In genomic region chr6:138339024-138339423, GRCh38 we compare ENCODE assay signal across 28 cellular contexts. TPM values are rescaled to one million over a fixed set of nuclear protein-coding genes. Genes with fewer than 3 reads are reported as not detected.
A peak's percentile ranks its signal among the peaks of the same experiment; 100 is the strongest.
DNase-seq lines count a peak whose midpoint lies in the region; ATAC-seq and TF ChIP-seq lines count a peak whose summit lies in the region.
"Had no signal": no experiment of that assay in that cellular context is flagged by ENCODE, and none has a peak within 500 bp of the region (broad histone marks: within the 10 kb centered on the region; RNA-seq: fewer than 3 reads in every experiment).

No MANE protein-coding gene starts in this region.

- CTCF ChIA-PET in WTC11 (lab: Charles Lee): interaction anchor here (1.1 to 1.2 kb wide), 3 partner anchors 49 to 63 kb away, joined by 3 read pairs; no protein-coding TSS in a partner anchor

- H3K4ac ChIP-seq in mesendoderm (ENCODE audit: low read depth, low read length): no peak overlapping the region

- no peak overlapping the region for H2BK15ac ChIP-seq in mesendoderm (replicated peaks; ENCODE audit: low read depth)

- peak overlapping the region; percentile 9; the same call in 1 of the 2 replicates for H3K27ac Mint-ChIP-seq in WTC11
- H3K27ac Mint-ChIP-seq: CD4-positive, alpha-beta T cell had no signal

- H3K56ac ChIP-seq in mesendoderm (ENCODE audit: low read length): no peak overlapping the region

- H3K27me3 ChIP-seq in foreskin keratinocyte: no peaks in the 10 kb centered on the region
- no peaks in the 10 kb centered on the region for H3K27me3 ChIP-seq in mesendoderm (ENCODE audit: insufficient read depth, low read length, poor library complexity)
- H3K27me3 ChIP-seq: BLaER1 had no signal

- H3K27ac ChIP-seq in foreskin keratinocyte (no peak overlapping the region), mesendoderm (ENCODE audit: low read depth, low read length) (no peak overlapping the region)
- H3K27ac ChIP-seq: BLaER1, SK-N-MC had no signal

- WGBS in mesendoderm (ENCODE audit: extremely low coverage, insufficient coverage, low lambda C conversion rate): no CpG with 5 or more reads among the region's 1 CpG

- ATAC-seq in WTC11 (peak; percentile 83), foreskin keratinocyte (peak; percentile 39), GM19035 (IDR thresholded peaks at IDR 0.05; ENCODE audit: unreplicated experiment) (no peak)
- ATAC-seq: HepG2 had no signal

- no peak overlapping the region for H2AK5ac ChIP-seq in mesendoderm (ENCODE audit: low read length)

- H2BK120ac ChIP-seq in mesendoderm (ENCODE audit: low read depth, low read length): no peak overlapping the region

- POLR2A ChIA-PET in WTC11 (lab: Charles Lee): no interaction called here

- peaks cover 19% of the 10 kb centered on the region for H3K4me1 Mint-ChIP-seq in WTC11

- no peak overlapping the region for H4K8ac ChIP-seq in mesendoderm (ENCODE audit: low read depth, low read length)

- H3K4me3 ChIP-seq in mesendoderm (ENCODE audit: low read length): no peak overlapping the region
- H3K4me3 ChIP-seq: BLaER1, SK-N-MC had no signal

- TF ChIP-seq CTCF in WTC11 (IDR thresholded peaks at IDR 0.05): no peak
- TF ChIP-seq CTCF in foreskin keratinocyte (conservative IDR thresholded peaks at IDR 0.05): no peak

- DNase-seq in NCI-H510A treated with DMSO at 0.1 percent for 48 hours (lab: John Stamatoyannopoulos, UW): peak; percentile 1
- no peak for DNase-seq in NCI-H510A (lab: John Stamatoyannopoulos, UW)
- DNase-seq in WTC11 (ENCODE audit: low spot score): no peak
- DNase-seq in foreskin keratinocyte: peak in 1 of 2 donors; percentile 5
- peak; percentile 53 for DNase-seq in mesendoderm
- no peak for DNase-seq in stimulated activated CD4-positive, alpha-beta T cell treated with anti-CD3 and anti-CD28 coated beads, Interleukin-2, amount 100 ng/mL, for 24 hours
- DNase-seq in NCI-H2107 (lab: John Stamatoyannopoulos, UW): no peak
- DNase-seq: CD4-positive, alpha-beta T cell; DMS53; Karpas-422; NCI-H1105 treated with DMSO at 0.1 percent for 48 hours; NCI-H146; NCI-H2029; NCI-H2171; NCI-H226; NCI-H524; OCI-M1; SIG-M5 had no signal

- no peak overlapping the region for H3K4me3 Mint-ChIP-seq in WTC11
- H3K4me3 Mint-ChIP-seq: CD4-positive, alpha-beta T cell had no signal

- no peak overlapping the region for H2BK5ac ChIP-seq in mesendoderm (ENCODE audit: low read length)

- H3K36me3 Mint-ChIP-seq in WTC11: peaks cover 20% of the 10 kb centered on the region

- H3K23ac ChIP-seq in mesendoderm (ENCODE audit: low read length): no peak overlapping the region

- no peak overlapping the region for H3K18ac ChIP-seq in mesendoderm (ENCODE audit: low read length)

- H3K4me2 ChIP-seq in mesendoderm (ENCODE audit: low read length): no peak overlapping the region
- H3K4me2 ChIP-seq: BLaER1 had no signal

- H3K9me3 Mint-ChIP-seq in WTC11: no peaks in the 10 kb centered on the region
- H3K9me3 Mint-ChIP-seq: CD4-positive, alpha-beta T cell had no signal

- H3K27me3 Mint-ChIP-seq in WTC11 (ENCODE audit: low read depth): peaks cover 4% of the 10 kb centered on the region

- H3K79me2 ChIP-seq in mesendoderm (ENCODE audit: control insufficient read depth, insufficient read depth, low read length): no peaks in the 10 kb centered on the region

- H3K4me1 ChIP-seq in foreskin keratinocyte (no peaks in the 10 kb centered on the region), mesendoderm (ENCODE audit: control insufficient read depth, low read depth, low read length) (no peaks in the 10 kb centered on the region)
- H3K4me1 ChIP-seq: BLaER1 had no signal

- no peak overlapping the region for H3K9ac ChIP-seq in mesendoderm (ENCODE audit: low read length)
- H3K9ac ChIP-seq: BLaER1 had no signal

- H3K36me3 ChIP-seq in mesendoderm (ENCODE audit: control insufficient read depth, insufficient read depth, low read length): no peaks in the 10 kb centered on the region
- H3K36me3 ChIP-seq: BLaER1 had no signal

- H3K79me1 ChIP-seq in mesendoderm (ENCODE audit: low read length): no peaks in the 10 kb centered on the region

- no peak overlapping the region for H4K5ac ChIP-seq in mesendoderm (ENCODE audit: low read length)

TF ChIP-seq in WTC11, 78 proteins besides CTCF, POLR2A, EP300 and RAD21:
- TF ChIP-seq MYBL2 (CRISPR knock-in tag; IDR thresholded peaks at IDR 0.05): no peak
- TF ChIP-seq RELA (CRISPR knock-in tag; IDR thresholded peaks at IDR 0.05; ENCODE audit: borderline replicate concordance): no peak
- no peak for TF ChIP-seq ZNF423 (CRISPR knock-in tag; IDR thresholded peaks at IDR 0.05)
- TF ChIP-seq SMAD3 (CRISPR knock-in tag; IDR thresholded peaks at IDR 0.05; ENCODE audit: borderline replicate concordance): no peak
- no peak for TF ChIP-seq ZNF396 (CRISPR knock-in tag; IDR thresholded peaks at IDR 0.05; ENCODE audit: borderline replicate concordance)
- no peak for TF ChIP-seq EMX1 (CRISPR knock-in tag; IDR thresholded peaks at IDR 0.05)

RNA-seq across cellular contexts. Expression of gene SMIM28, which starts 38.7 kb away (rescaled TPM):
- total RNA-seq in WTC11 (2021) (not detected in 3 replicates), foreskin keratinocyte (not detected in 2 replicates)
- polyA plus RNA-seq in foreskin keratinocyte: not detected in 2 replicates
- polyA plus RNA-seq in mesendoderm (2013, experiment 1 of 2): 0.32 TPM
- polyA plus RNA-seq in mesendoderm (2013, experiment 2 of 2): 0.21 TPM
- total RNA-seq: CD4-positive, alpha-beta T cell; Daoy; G401; H4; HepG2; HT1080; T-helper 1 cell treated with Interleukin-12 subunit alpha and Interleukin-12 subunit beta and Interleukin-4 antibody, amounts not matched to agents 30 ng/mL and 1 ng/mL, for 36 hours had no signal
- polyA plus RNA-seq: AG04450, HepG2 had no signal

Comparison
In these comparisons a context has a peak if more than half of its experiments do, and no peak if none do; other contexts are left out.
1. DNase-seq: peak in NCI-H510A treated with DMSO at 0.1 percent for 48 hours (single experiment) and mesendoderm (single experiment); none in NCI-H510A (single experiment), WTC11 (single experiment), stimulated activated CD4-positive, alpha-beta T cell treated with anti-CD3 and anti-CD28 coated beads, Interleukin-2, amount 100 ng/mL, for 24 hours (0 of 2) and NCI-H2107 (single experiment).